In genomic region chr5:61366841-61367240, GRCh38 we compare ENCODE assay signal across 22 cellular contexts. TPM values are rescaled to one million over a fixed set of nuclear protein-coding genes. Genes with fewer than 3 reads are reported as not detected.
DNase-seq lines count a peak whose midpoint lies in the region; ATAC-seq, FAIRE-seq and TF ChIP-seq lines count a peak whose summit lies in the region.
"Had no signal": no experiment of that assay in that cellular context is flagged by ENCODE, and none has a peak within 500 bp of the region (broad histone marks: within the 10 kb centered on the region; RNA-seq: fewer than 3 reads in every experiment).

No MANE protein-coding gene starts in this region.

- no peak overlapping the region for H3K9ac ChIP-seq in BLaER1
- H3K9ac ChIP-seq: KMS-11 had no signal

- ATAC-seq in A549, result peak; percentile 15 to 20; a peak in 3 of 6 replicates
- ATAC-seq in naive B cell (ENCODE audit: low read depth in 2 of 2), result peak; percentile 61 to 65
- ATAC-seq in GM21786 (IDR thresholded peaks at IDR 0.05; ENCODE audit: unreplicated experiment), result no peak
- ATAC-seq in GM21526 (IDR thresholded peaks at IDR 0.05; ENCODE audit: low FRiP score, unreplicated experiment), result no peak
- ATAC-seq: PC-3, T-helper 17 cell had no signal

- H3K4me1 ChIP-seq in A549 (peaks cover 31% of the 10 kb centered on the region), BLaER1 (peaks cover 25% of the 10 kb centered on the region)

- H3K27ac ChIP-seq in A549 (no peak overlapping the region), BLaER1 (no peak overlapping the region)
- H3K27ac ChIP-seq: KMS-11, SK-N-MC had no signal

- TF ChIP-seq RAD21 in A549 (conservative IDR thresholded peaks at IDR 0.05 in 1 of 2, IDR thresholded peaks at IDR 0.05 in 1 of 2), result no peak

- no peak for TF ChIP-seq EP300 in A549 (IDR thresholded peaks at IDR 0.05)

- H3K4me3 Mint-ChIP-seq in naive B cell, result peak overlapping the region in 2 of 8 donors; percentile 3 to 53
- H3K4me3 Mint-ChIP-seq: T-helper 17 cell had no signal

- no peak for TF ChIP-seq CTCF in A549 (IDR thresholded peaks at IDR 0.05)

- H3K4me2 ChIP-seq in A549 (no peak overlapping the region), BLaER1 (peak overlapping the region; percentile 30)
- H3K4me2 ChIP-seq: KMS-11 had no signal

- H3K27ac Mint-ChIP-seq in naive B cell, result peak overlapping the region in 4 of 6 donors; percentile 3 to 39 (median 27)
- H3K27ac Mint-ChIP-seq: T-helper 17 cell had no signal

- H3K4me1 Mint-ChIP-seq in naive B cell, result peaks cover 29 to 49% (median 38%) of the 10 kb centered on the region in 3 donors

- no peaks in the 10 kb centered on the region for H3K9me3 Mint-ChIP-seq in naive B cell
- H3K9me3 Mint-ChIP-seq: CD4-positive, CD25-positive, alpha-beta regulatory T cell had no signal

- H3K36me3 ChIP-seq in BLaER1, result peaks cover 16% of the 10 kb centered on the region

- H3K4me3 ChIP-seq in A549 (no peak overlapping the region), BLaER1 (no peak overlapping the region)
- H3K4me3 ChIP-seq: SK-N-MC had no signal

- POLR2A ChIA-PET in A549 (lab: Yijun Ruan, JAX), result no interaction called here

- H3K9me3 ChIP-seq in A549, result no peaks in the 10 kb centered on the region
- H3K9me3 ChIP-seq in BLaER1, result no peaks in the 10 kb centered on the region

- 94% methylated on average over 4 of the region's 4 CpGs for WGBS in A549 (ENCODE audit: missing lambda C conversion rate)

- DNase-seq in A549 (ENCODE audit: low read depth in 1 of 2, low spot score in 1 of 2), result no peak
- peak; percentile 63 for DNase-seq in MV-4-11 (lab: John Stamatoyannopoulos, UW)
- no peak for DNase-seq in naive B cell
- DNase-seq in NCI-H446 (lab: John Stamatoyannopoulos, UW), result no peak
- DNase-seq: ACHN; CD4-positive, CD25-positive, alpha-beta regulatory T cell; IMR-90; NCI-H1417 treated with DMSO at 0.1 percent for 48 hours; NCI-H187; NCI-H226; NCI-H774; PC-3; Right ventricle myocardium superior; SW 1271; T-helper 17 cell had no signal

- CTCF ChIA-PET in A549 (lab: Yijun Ruan, JAX), result interaction anchor here (1.2 to 1.4 kb wide), 2 partner anchors 12 to 20 kb away, joined by 3 read pairs; no protein-coding TSS in a partner anchor

- peaks cover 0 to 6% of the 10 kb centered on the region in 2 donors for H3K36me3 Mint-ChIP-seq in naive B cell

- H3K27me3 ChIP-seq in BLaER1, result no peaks in the 10 kb centered on the region

- no peak for FAIRE-seq in A549 (lab: Jason Lieb, UNC)
- FAIRE-seq: G401.6, GM18507 had no signal

- peaks cover 42% of the 10 kb centered on the region for H4K20me1 ChIP-seq in BLaER1

- no peak for TF ChIP-seq POLR2A in A549 (IDR thresholded peaks at IDR 0.05; ENCODE audit: low read length)

- no peaks in the 10 kb centered on the region for H3K27me3 Mint-ChIP-seq in naive B cell
- H3K27me3 Mint-ChIP-seq: CD4-positive, CD25-positive, alpha-beta regulatory T cell; T-helper 17 cell had no signal

TF ChIP-seq in A549, 52 proteins besides CTCF, POLR2A, EP300 and RAD21:
- TF ChIP-seq CHD4 (IDR thresholded peaks at IDR 0.05; ENCODE audit: borderline replicate concordance), result no peak
- TF ChIP-seq ZC3H11A (IDR thresholded peaks at IDR 0.05), result no peak
- TF ChIP-seq MAX (IDR thresholded peaks at IDR 0.05), result no peak
- TF ChIP-seq KDM5A (IDR thresholded peaks at IDR 0.05), result no peak
- TF ChIP-seq FOSL2 (IDR thresholded peaks at IDR 0.05), result no peak
- TF ChIP-seq FOSL2 (CRISPR knock-in tag; IDR thresholded peaks at IDR 0.05), result no peak
- no peak for TF ChIP-seq RARB (CRISPR knock-in tag; IDR thresholded peaks at IDR 0.05)
- no peak for TF ChIP-seq RFX5 (IDR thresholded peaks at IDR 0.05)

RNA-seq across cellular contexts. Expression of gene ZSWIM6, which starts 34.8 kb away (rescaled TPM):
- polyA plus RNA-seq in A549 (2011; rRNA removed) (18.0 and 20.9 TPM in 2 replicates), A549 (2017; fragmentation: RNase III; extraction: RNeasy Plus Mini Kit Qiagen cat#74134 plus additional on column Dnase treatment) (8.4 to 9.6 TPM (median 8.9 TPM) in 3 replicates), naive B cell (ENCODE audit: low read depth in 6 of 6) (1 to 10 TPM in 5 of 6 donors, under 1 TPM in 1; 0.65 to 1.5 (median 1.4) TPM)
- polyA plus RNA-seq in A549 (2012; cell fraction: cytosol; rRNA removed), result 8.2 and 11.4 TPM in 2 replicates
- polyA plus RNA-seq in A549 (2012; cell fraction: nucleus; rRNA removed), result 21.7 and 23.7 TPM in 2 replicates
- 43.5 and 50.0 TPM in 2 replicates for polyA minus RNA-seq in A549 (2011; rRNA and poly(A)+ RNA removed)

Comparison
In these comparisons a context has a peak if more than half of its experiments do, and no peak if none do; other contexts are left out.
1. ATAC-seq: peak in A549 (2 of 2) and naive B cell (2 of 2); none in GM21786 (single experiment) and GM21526 (single experiment).